22 cellular contexts compared by ENCODE assay signal in genomic region chr9:73202992-73203391, GRCh38.
"Had no signal": no experiment of that assay in that cellular context is flagged by ENCODE, and none has a peak within 500 bp of the region (broad histone marks: within the 10 kb centered on the region; RNA-seq: fewer than 3 reads in every experiment).

No MANE protein-coding gene starts in this region.

- H3K9me3 Mint-ChIP-seq: activated naive CD8-positive, alpha-beta T cell treated with anti-CD3 and anti-CD28 coated beads, Interleukin-2, amount 10 ng/mL, durations not matched to agents 7 days and 5 days; brain; naive B cell had no signal

- FAIRE-seq: endothelial cell of umbilical vein, kidney had no signal

- H3K4me1 ChIP-seq: stomach, uterus had no signal

- DNase-seq: activated CD4-positive, alpha-beta T cell treated with anti-CD3 and anti-CD28 coated beads for 1 hour; activated CD4-positive, alpha-beta T cell treated with anti-CD3 and anti-CD28 coated beads, Interleukin-2, amount 50 U/mL, for 4 hours; activated naive CD4-positive, alpha-beta T cell; activated naive CD8-positive, alpha-beta T cell treated with anti-CD3 and anti-CD28 coated beads, Interleukin-2, amount 10 ng/mL, durations not matched to agents 7 days and 5 days; activated T-cell treated with anti-CD3 and anti-CD28 coated beads for 4 hours; cortex of kidney; effector CD4-positive, alpha-beta T cell; esophagus squamous epithelium; foreskin fibroblast; hippocampal formation; kidney; left lung; mammary epithelial cell; naive B cell; stimulated activated CD4-positive, alpha-beta T cell treated with anti-CD3 and anti-CD28 coated beads, Interleukin-12 subunit alpha, Interleukin-12 subunit beta, amount 100 ng/mL, for 4 hours; stimulated activated CD4-positive, alpha-beta T cell treated with anti-CD3 and anti-CD28 coated beads, Interleukin-2, amount 100 ng/mL, for 24 hours; stomach; uterus had no signal

- H3K9me3 ChIP-seq: esophagus squamous epithelium, left lung, stomach, thoracic aorta, uterus had no signal

- H3K27me3 ChIP-seq: stomach had no signal

- H3K4me3 ChIP-seq: esophagus squamous epithelium, left lung, stomach, thoracic aorta, uterus had no signal

- H3K4me1 Mint-ChIP-seq: activated naive CD8-positive, alpha-beta T cell treated with anti-CD3 and anti-CD28 coated beads, Interleukin-2, amount 10 ng/mL, durations not matched to agents 7 days and 5 days; naive B cell had no signal

- H3K27ac Mint-ChIP-seq: activated naive CD8-positive, alpha-beta T cell treated with anti-CD3 and anti-CD28 coated beads, Interleukin-2, amount 10 ng/mL, durations not matched to agents 7 days and 5 days; brain; naive B cell had no signal

- H3K36me3 Mint-ChIP-seq: activated naive CD8-positive, alpha-beta T cell treated with anti-CD3 and anti-CD28 coated beads, Interleukin-2, amount 10 ng/mL, durations not matched to agents 7 days and 5 days; brain; naive B cell had no signal

- ATAC-seq: left lung had no signal

- H3K36me3 ChIP-seq: esophagus squamous epithelium, left lung, stomach, thoracic aorta, uterus had no signal

- H3K27ac ChIP-seq: esophagus squamous epithelium, left lung, stomach, thoracic aorta, uterus, VCaP had no signal

- H3K4me3 Mint-ChIP-seq: activated naive CD8-positive, alpha-beta T cell treated with anti-CD3 and anti-CD28 coated beads, Interleukin-2, amount 10 ng/mL, durations not matched to agents 7 days and 5 days; brain; naive B cell had no signal

- H3K27me3 Mint-ChIP-seq: brain had no signal
